In genomic region chr4:130478406-130478805, GRCh38 we compare ENCODE assay signal across 1 cellular context.
TF ChIP-seq lines count a peak whose summit lies in the region.

No MANE protein-coding gene starts in this region.

TF ChIP-seq in IMR-90, 13 proteins besides CTCF, POLR2A, EP300 and RAD21:
- TF ChIP-seq FOS (IDR thresholded peaks at IDR 0.05; ENCODE audit: low read depth, low read length), result peak; percentile 37; the same call in 1 of the 2 replicates
- no peak for TF ChIP-seq RCOR1 (IDR thresholded peaks at IDR 0.05; ENCODE audit: insufficient replicate concordance, low read length)
- TF ChIP-seq MAZ (IDR thresholded peaks at IDR 0.05; ENCODE audit: borderline replicate concordance, low read depth, low read length), result no peak; the same call in 1 of the 2 replicates
- no peak for TF ChIP-seq CHD1 (IDR thresholded peaks at IDR 0.05; ENCODE audit: low read depth, low read length)
- no peak for TF ChIP-seq MXI1 (IDR thresholded peaks at IDR 0.05; ENCODE audit: borderline replicate concordance, low read depth, low read length)
- 0 out of 2 replicates have a peak, but pooled peaks have one; percentile 4 for TF ChIP-seq BHLHE40 (IDR thresholded peaks at IDR 0.05; ENCODE audit: low read depth, low read length)
- 0 out of 2 replicates have a peak, but pooled peaks have one; percentile 11 for TF ChIP-seq NFE2L2 (IDR thresholded peaks at IDR 0.05; ENCODE audit: low read depth, low read length)
- peak; percentile 98 for TF ChIP-seq CEBPB (IDR thresholded peaks at IDR 0.05; ENCODE audit: low read depth, low read length)
- no peak for TF ChIP-seq USF2 (IDR thresholded peaks at IDR 0.05; ENCODE audit: low read depth, low read length)
- TF ChIP-seq ELK1 (IDR thresholded peaks at IDR 0.05; ENCODE audit: borderline replicate concordance, low read depth, low read length), result no peak
